Comparison of ENCODE assay signal across 7 cellular contexts in genomic region chr17:28902819-28903545, GRCh38. TPM values are rescaled to one million over a fixed set of nuclear protein-coding genes. Genes with fewer than 3 reads are reported as not detected.
DNase-seq lines count a peak whose midpoint lies in the region; ATAC-seq and TF ChIP-seq lines count a peak whose summit lies in the region.

A gene with protein sequence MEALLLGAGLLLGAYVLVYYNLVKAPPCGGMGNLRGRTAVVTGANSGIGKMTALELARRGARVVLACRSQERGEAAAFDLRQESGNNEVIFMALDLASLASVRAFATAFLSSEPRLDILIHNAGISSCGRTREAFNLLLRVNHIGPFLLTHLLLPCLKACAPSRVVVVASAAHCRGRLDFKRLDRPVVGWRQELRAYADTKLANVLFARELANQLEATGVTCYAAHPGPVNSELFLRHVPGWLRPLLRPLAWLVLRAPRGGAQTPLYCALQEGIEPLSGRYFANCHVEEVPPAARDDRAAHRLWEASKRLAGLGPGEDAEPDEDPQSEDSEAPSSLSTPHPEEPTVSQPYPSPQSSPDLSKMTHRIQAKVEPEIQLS (minus strand): TSS chr17:28903079. CDS start chr17:28902944, 135 bp downstream.

- ATAC-seq in GM18505 (IDR thresholded peaks at IDR 0.05; ENCODE audit: unreplicated experiment) (peak; percentile 80), HG02973 (IDR thresholded peaks at IDR 0.05; ENCODE audit: unreplicated experiment) (peak; percentile 79)

- H3K9me3 ChIP-seq in hepatocyte (ENCODE audit: low read depth): no peaks in the 10 kb centered on the region

- peak within 1 kb of the TSS; percentile 84 for H2AFZ ChIP-seq in hepatocyte

- peak within 1 kb of the TSS; percentile 90 for H3K27ac ChIP-seq in hepatocyte

- H3K27me3 ChIP-seq in hepatocyte: no peaks in the 10 kb centered on the region

- no peaks in the 10 kb centered on the region for H3K9me2 ChIP-seq in hepatocyte (replicated peaks; ENCODE audit: insufficient read depth)

- H4K20me1 ChIP-seq in hepatocyte (ENCODE audit: insufficient read depth, poor library complexity, severe bottlenecking): no peaks in the 10 kb centered on the region

- H3K4me2 ChIP-seq in hepatocyte: peak within 1 kb of the TSS; percentile 94

- peak; percentile 42 for TF ChIP-seq POLR2A in GM18505 (IDR thresholded peaks at IDR 0.05; ENCODE audit: borderline replicate concordance, extremely low read depth, insufficient read depth, insufficient read length)

- peak; percentile 89 to 94 for DNase-seq in NCI-H1930 (lab: John Stamatoyannopoulos, UW)
- DNase-seq in T-helper 9 cell: peak; percentile 96
- peak; percentile 39 for DNase-seq in astrocyte of the cerebellum (ENCODE audit: low read depth)
- peak; percentile 98 for DNase-seq in hepatocyte (ENCODE audit: low spot score)
- peak; percentile 67 for DNase-seq in retinal pigment epithelial cell (ENCODE audit: low read depth)

- peaks cover 34% of the 10 kb centered on the region for H3K79me2 ChIP-seq in hepatocyte

- 2% methylated on average over 50 of the region's 55 CpGs for WGBS in hepatocyte (ENCODE audit: low lambda C conversion rate, missing lambda C conversion rate)

- TF ChIP-seq CTCF in astrocyte of the cerebellum (IDR thresholded peaks at IDR 0.05; ENCODE audit: low read depth, low read length, missing control alignments) (peak; percentile 73), hepatocyte (IDR thresholded peaks at IDR 0.05; ENCODE audit: poor library complexity) (peak; percentile 88), retinal pigment epithelial cell (conservative IDR thresholded peaks at IDR 0.05; ENCODE audit: low read depth, low read length) (peak; percentile 74)

- in situ Hi-C loops in astrocyte of the cerebellum (cut with HindIII; ENCODE audit: low sequenced_read_pairs): no loop called here

- H3K4me3 ChIP-seq in astrocyte of the cerebellum (ENCODE audit: low read depth, low read length) (peak within 1 kb of the TSS; percentile 44), hepatocyte (peak within 1 kb of the TSS; percentile 94), retinal pigment epithelial cell (ENCODE audit: low read length) (peak within 1 kb of the TSS; percentile 53)

- H3K4me1 ChIP-seq in hepatocyte (ENCODE audit: insufficient read depth): peaks cover 3% of the 10 kb centered on the region

- H3K36me3 ChIP-seq in hepatocyte (replicated peaks; ENCODE audit: insufficient read depth, low read depth): no peaks in the 10 kb centered on the region

RNA-seq across cellular contexts. Expression of the gene that starts here (rescaled TPM):
- total RNA-seq in hepatocyte: 14.9 and 22.4 TPM in 2 replicates
- 10.8 and 15.4 TPM in 2 replicates for polyA plus RNA-seq in hepatocyte

Comparison
In these comparisons a context has a peak if more than half of its experiments do, and no peak if none do; other contexts are left out.
1. Peak in every context shown above with its lines: DNase-seq, ATAC-seq, H3K4me3 ChIP-seq and H3K27ac ChIP-seq.
2. DNase-seq: peak in every context shown above with its lines; median percentile 98 in hepatocyte; 96 in T-helper 9 cell; 92 in NCI-H1930; 67 in retinal pigment epithelial cell; 39 in astrocyte of the cerebellum.
3. H3K4me3 ChIP-seq: peak in every context shown above with its lines; median percentile 94 in hepatocyte; 53 in retinal pigment epithelial cell; 44 in astrocyte of the cerebellum.